Comparison of ENCODE assay signal across 25 cellular contexts in genomic region chr2:223971731-223972130, GRCh38.
"Had no signal": no experiment of that assay in that cellular context is flagged by ENCODE, and none has a peak within 500 bp of the region (broad histone marks: within the 10 kb centered on the region; RNA-seq: fewer than 3 reads in every experiment).

No MANE protein-coding gene starts in this region.

- H3K4me2 ChIP-seq: neural progenitor cell had no signal

- H3K9ac ChIP-seq: neural progenitor cell, parathyroid adenoma had no signal

- H3K4me3 ChIP-seq: neural progenitor cell, ovary, psoas muscle, right lobe of liver, sigmoid colon, spleen, stomach, thoracic aorta, thyroid gland, tibial nerve, upper lobe of left lung, vagina had no signal

- ATAC-seq: natural killer cell; psoas muscle; right cardiac atrium; right lobe of liver; stimulated activated memory B cell treated with anti-CD40 and anti-IgM and Interleukin-4, amounts not matched to agents 10 μg/mL and 1 μg/mL and 100 μg/mL, for 72 hours had no signal

- H3K36me3 ChIP-seq: ovary had no signal

- H3K9me3 ChIP-seq: ovary, psoas muscle, right lobe of liver, sigmoid colon, spleen, stomach, thoracic aorta, thyroid gland, tibial nerve, upper lobe of left lung, vagina had no signal

- H2AFZ ChIP-seq: neural progenitor cell, parathyroid adenoma had no signal

- H3K79me2 ChIP-seq: parathyroid adenoma had no signal

- H3K4me1 ChIP-seq: neural progenitor cell, parathyroid adenoma, psoas muscle, right lobe of liver, sigmoid colon, thyroid gland, vagina had no signal

- DNase-seq: natural killer cell; occipital lobe; ovary; posterior cingulate gyrus; psoas muscle; right cardiac atrium; right lobe of liver; sigmoid colon; small intestine; spleen; stimulated activated CD4-positive, alpha-beta T cell treated with anti-CD3 and anti-CD28 coated beads, Interleukin-12 subunit alpha, Interleukin-12 subunit beta, amount 100 ng/mL, for 4 hours; stimulated activated CD4-positive, alpha-beta T cell treated with anti-CD3 and anti-CD28 coated beads, Interleukin-1b, Interleukin-23, amount 100 ng/mL, for 48 hours; stimulated activated CD4-positive, alpha-beta T cell treated with anti-CD3 and anti-CD28 coated beads, Interleukin-4, amount 100 ng/mL, for 1 hour; stimulated activated CD4-positive, alpha-beta T cell treated with anti-CD3 and anti-CD28 coated beads, Interleukin-4, amount 100 ng/mL, for 4 hours; stimulated activated CD8-positive, alpha-beta memory T cell treated with anti-CD3 and anti-CD28 coated beads, Interleukin-4, amount 100 ng/mL, for 48 hours; stimulated activated naive CD4-positive, alpha-beta T cell treated with Interleukin-2 at 50 U/mL for 16 hours; stomach; thyroid gland; upper lobe of left lung had no signal

- H3K27me3 ChIP-seq: neural progenitor cell, ovary, right lobe of liver, sigmoid colon, spleen, stomach, thyroid gland, tibial nerve, upper lobe of left lung, vagina had no signal

- H3K27ac ChIP-seq: neural progenitor cell, ovary, parathyroid adenoma, psoas muscle, right lobe of liver, sigmoid colon, spleen, stomach, thoracic aorta, thyroid gland, tibial nerve, upper lobe of left lung, vagina had no signal
